ENCODE assay signal across 26 cellular contexts in genomic region chr6:108766419-108766818, GRCh38.
"Had no signal": no experiment of that assay in that cellular context is flagged by ENCODE, and none has a peak within 500 bp of the region (broad histone marks: within the 10 kb centered on the region; RNA-seq: fewer than 3 reads in every experiment).

No MANE protein-coding gene starts in this region.

- H3K27me3 ChIP-seq: gastrocnemius medialis, left lung, right atrium auricular region, suprapubic skin, transverse colon, upper lobe of right lung, vagina had no signal

- H3K36me3 Mint-ChIP-seq: natural killer cell treated with Interleukin-12 subunit alpha and Interleukin-12 subunit beta and Interleukin-15 and Interleukin-18, amount 100 ng/mL, for 72 hours had no signal

- DNase-seq: cortex of kidney; foreskin fibroblast; gastrocnemius medialis; kidney; left cardiac atrium; left lung; mesenchymal stem cell; mucosa of descending colon; naive B cell; stimulated activated CD4-positive, alpha-beta T cell treated with anti-CD3 and anti-CD28 coated beads, Interleukin-12 subunit alpha, Interleukin-12 subunit beta, amount 100 ng/mL, for 4 hours; stimulated activated CD4-positive, alpha-beta T cell treated with anti-CD3 and anti-CD28 coated beads, Interleukin-1b, Interleukin-23, amount 100 ng/mL, for 48 hours; stimulated activated CD4-positive, alpha-beta T cell treated with anti-CD3 and anti-CD28 coated beads, Interleukin-4, amount 100 ng/mL, for 1 hour; stimulated activated CD8-positive, alpha-beta memory T cell treated with anti-CD3 and anti-CD28 coated beads, Interleukin-4, amount 100 ng/mL, for 48 hours; stimulated activated naive CD4-positive, alpha-beta T cell; stimulated activated naive CD8-positive, alpha-beta T cell treated with anti-CD3 and anti-CD28 coated beads, Interleukin-15, amount 100 ng/mL, for 72 hours; transverse colon; upper lobe of right lung had no signal

- H3K27ac ChIP-seq: gastrocnemius medialis, left lung, prostate gland, right atrium auricular region, suprapubic skin, transverse colon, upper lobe of right lung, vagina had no signal

- H3K9me3 Mint-ChIP-seq: natural killer cell treated with Interleukin-12 subunit alpha and Interleukin-12 subunit beta and Interleukin-15 and Interleukin-18, amount 100 ng/mL, for 72 hours; stimulated activated naive CD8-positive, alpha-beta T cell treated with anti-CD3 and anti-CD28 coated beads, Interleukin-15, amount 100 ng/mL, for 72 hours had no signal

- FAIRE-seq: kidney had no signal

- H3K4me3 Mint-ChIP-seq: mesothelial cell of epicardium; naive B cell; natural killer cell treated with Interleukin-12 subunit alpha and Interleukin-12 subunit beta and Interleukin-15 and Interleukin-18, amount 100 ng/mL, for 72 hours; neural crest cell; stimulated activated naive CD8-positive, alpha-beta T cell treated with anti-CD3 and anti-CD28 coated beads, Interleukin-15, amount 100 ng/mL, for 72 hours had no signal

- H3K4me2 ChIP-seq: smooth muscle cell had no signal

- H3K4me1 Mint-ChIP-seq: mesothelial cell of epicardium had no signal

- H3K4me3 ChIP-seq: gastrocnemius medialis, left lung, mucosa of descending colon, prostate gland, right atrium auricular region, smooth muscle cell, suprapubic skin, transverse colon, upper lobe of right lung, vagina had no signal

- H3K4me1 ChIP-seq: left lung, prostate gland, suprapubic skin, upper lobe of right lung, vagina had no signal

- ATAC-seq: gastrocnemius medialis; left cardiac atrium; natural killer cell treated with Interleukin-12 subunit alpha and Interleukin-12 subunit beta and Interleukin-15 and Interleukin-18, amount 100 ng/mL, for 72 hours; sciatic nerve; stimulated activated naive CD8-positive, alpha-beta T cell treated with anti-CD3 and anti-CD28 coated beads, Interleukin-15, amount 100 ng/mL, for 72 hours; upper lobe of right lung had no signal

- H3K36me3 ChIP-seq: gastrocnemius medialis, left lung, prostate gland, right atrium auricular region, suprapubic skin, transverse colon, upper lobe of right lung, vagina had no signal

- H3K9me3 ChIP-seq: gastrocnemius medialis, left lung, mucosa of descending colon, prostate gland, right atrium auricular region, suprapubic skin, transverse colon, upper lobe of right lung, vagina had no signal
